ENCODE assay signal across 18 cellular contexts in genomic region chr2:168587302-168587701, GRCh38.
"Had no signal": no experiment of that assay in that cellular context is flagged by ENCODE, and none has a peak within 500 bp of the region (broad histone marks: within the 10 kb centered on the region; RNA-seq: fewer than 3 reads in every experiment).

No MANE protein-coding gene starts in this region.

- H3K27me3 ChIP-seq: dorsolateral prefrontal cortex, foreskin keratinocyte, heart left ventricle, sigmoid colon had no signal

- ATAC-seq: foreskin keratinocyte; naive thymus-derived CD4-positive, alpha-beta T cell; psoas muscle; stimulated activated naive B cell treated with anti-CD40 and anti-IgM and Interleukin-4, amounts not matched to agents 10 μg/mL and 1 μg/mL and 100 μg/mL, for 72 hours had no signal

- DNase-seq: activated CD4-positive, alpha-beta T cell treated with anti-CD3 and anti-CD28 coated beads for 1 hour; activated CD8-positive, alpha-beta memory T cell treated with anti-CD3 and anti-CD28 coated beads for 24 hours; activated CD8-positive, alpha-beta memory T cell treated with anti-CD3 and anti-CD28 coated beads, Interleukin-2, amount 50 U/mL, for 48 hours; activated effector memory CD4-positive, alpha-beta T cell treated with anti-CD3 and anti-CD28 coated beads, Interleukin-2, amount 50 U/mL, for 16 hours; activated naive CD4-positive, alpha-beta T cell treated with anti-CD3 and anti-CD28 coated beads, Interleukin-2, amount 50 U/mL, for 16 hours; activated T-cell treated with anti-CD3 and anti-CD28 coated beads, Interleukin-2, amount 50 U/mL, for 48 hours; aorta; dorsolateral prefrontal cortex; foreskin keratinocyte; heart left ventricle; mesenchymal stem cell; naive thymus-derived CD4-positive, alpha-beta T cell; psoas muscle; sigmoid colon; stimulated activated naive B cell treated with anti-CD40 and anti-IgM and Interleukin-4, amounts not matched to agents 10 μg/mL and 1 μg/mL and 100 μg/mL, for 72 hours; T-helper 2 cell had no signal

- H3K4me3 Mint-ChIP-seq: naive thymus-derived CD4-positive, alpha-beta T cell; stimulated activated naive B cell treated with anti-CD40 and anti-IgM and Interleukin-4, amounts not matched to agents 10 μg/mL and 1 μg/mL and 100 μg/mL, for 72 hours had no signal

- H3K27ac Mint-ChIP-seq: stimulated activated naive B cell treated with anti-CD40 and anti-IgM and Interleukin-4, amounts not matched to agents 10 μg/mL and 1 μg/mL and 100 μg/mL, for 72 hours had no signal

- H3K9me3 Mint-ChIP-seq: stimulated activated naive B cell treated with anti-CD40 and anti-IgM and Interleukin-4, amounts not matched to agents 10 μg/mL and 1 μg/mL and 100 μg/mL, for 72 hours had no signal

- H3K4me3 ChIP-seq: dorsolateral prefrontal cortex, heart left ventricle, psoas muscle, sigmoid colon had no signal

- H3K36me3 ChIP-seq: heart left ventricle, sigmoid colon had no signal

- H3K27ac ChIP-seq: dorsolateral prefrontal cortex, foreskin keratinocyte, heart left ventricle, psoas muscle, VCaP had no signal

- H3K9me3 ChIP-seq: heart left ventricle, psoas muscle, sigmoid colon had no signal

- H3K27me3 Mint-ChIP-seq: naive thymus-derived CD4-positive, alpha-beta T cell; stimulated activated naive B cell treated with anti-CD40 and anti-IgM and Interleukin-4, amounts not matched to agents 10 μg/mL and 1 μg/mL and 100 μg/mL, for 72 hours had no signal

- FAIRE-seq: bronchial epithelial cell had no signal
